In genomic region chr22:22342697-22343602, GRCh38 we compare ENCODE assay signal across 8 cellular contexts.
DNase-seq lines count a peak whose midpoint lies in the region; ATAC-seq and TF ChIP-seq lines count a peak whose summit lies in the region.

No MANE protein-coding gene starts in this region.

- TF ChIP-seq CTCF in epithelial cell of esophagus (IDR thresholded peaks at IDR 0.05; ENCODE audit: insufficient read depth, low read depth, low read length, missing control alignments), result peak; percentile 97
- peak; percentile 90 for TF ChIP-seq CTCF in neural crest cell (conservative IDR thresholded peaks at IDR 0.05)
- TF ChIP-seq CTCF in upper lobe of right lung (IDR thresholded peaks at IDR 0.05), result peak; percentile 95

- DNase-seq in SIG-M5 treated with dmso at 0.1 percent for 504 hours (lab: John Stamatoyannopoulos, UW; ENCODE audit: unreplicated experiment) (peak; percentile 16), SIG-M5 (lab: John Stamatoyannopoulos, UW) (no peak), NCI-H345 treated with DMSO at 0.1 percent for 48 hours (lab: John Stamatoyannopoulos, UW; ENCODE audit: unreplicated experiment) (peak; percentile 7), epithelial cell of esophagus (ENCODE audit: low read depth) (peak; percentile 94), neural crest cell (ENCODE audit: low read depth, low spot score) (peak; percentile 33), upper lobe of right lung (peak; percentile 80)
- peak; percentile 33 to 35 for DNase-seq in activated CD8-positive, alpha-beta memory T cell treated with anti-CD3 and anti-CD28 coated beads for 4 hours (ENCODE audit: low read depth in 2 of 2)

- H3K4me1 ChIP-seq in upper lobe of right lung, result no peaks in the 10 kb centered on the region

- peaks cover 2% of the 10 kb centered on the region for H3K9me3 Mint-ChIP-seq in neural crest cell

- no peak overlapping the region for H3K4me3 Mint-ChIP-seq in neural crest cell

- no peaks in the 10 kb centered on the region for H3K36me3 ChIP-seq in upper lobe of right lung

- no peak overlapping the region for H3K4me3 ChIP-seq in epithelial cell of esophagus (ENCODE audit: low read length)
- no peak overlapping the region for H3K4me3 ChIP-seq in upper lobe of right lung

- intact Hi-C loops in upper lobe of right lung (cut with DNase I), result no loop called here

- no peaks in the 10 kb centered on the region for H3K36me3 Mint-ChIP-seq in neural crest cell (ENCODE audit: low read depth)

- peaks cover 5% of the 10 kb centered on the region for H3K27me3 ChIP-seq in upper lobe of right lung

- no peak overlapping the region for H3K27ac Mint-ChIP-seq in neural crest cell (ENCODE audit: unreplicated experiment)

- peaks cover 1% of the 10 kb centered on the region for H3K4me1 Mint-ChIP-seq in neural crest cell

- no peak overlapping the region for H3K27ac ChIP-seq in upper lobe of right lung

- H3K27me3 Mint-ChIP-seq in neural crest cell (ENCODE audit: low read depth), result peaks cover 67% of the 10 kb centered on the region

- no peaks in the 10 kb centered on the region for H3K9me3 ChIP-seq in upper lobe of right lung

- ATAC-seq in upper lobe of right lung (peak; percentile 88), HG02588 (IDR thresholded peaks at IDR 0.05; ENCODE audit: unreplicated experiment) (no peak)
